ENCODE assay signal across 27 cellular contexts in genomic region chr5:68365894-68366293, GRCh38.
"Had no signal": no experiment of that assay in that cellular context is flagged by ENCODE, and none has a peak within 500 bp of the region (broad histone marks: within the 10 kb centered on the region; RNA-seq: fewer than 3 reads in every experiment).

No MANE protein-coding gene starts in this region.

- H3K4me1 ChIP-seq: colonic mucosa, gastrocnemius medialis, sigmoid colon, suprapubic skin, uterus had no signal

- H3K4me3 ChIP-seq: colonic mucosa, dorsolateral prefrontal cortex, esophagus squamous epithelium, gastrocnemius medialis, sigmoid colon, smooth muscle cell, stomach, suprapubic skin, transverse colon, uterus had no signal

- H3K27me3 Mint-ChIP-seq: effector memory CD8-positive, alpha-beta T cell; memory B cell; naive B cell; stimulated activated memory B cell treated with anti-CD40 and anti-IgM and Interleukin-4, amounts not matched to agents 10 μg/mL and 1 μg/mL and 100 μg/mL, for 72 hours had no signal

- H3K9me3 ChIP-seq: colonic mucosa, gastrocnemius medialis, transverse colon, uterus had no signal

- H3K36me3 Mint-ChIP-seq: memory B cell; stimulated activated memory B cell treated with anti-CD40 and anti-IgM and Interleukin-4, amounts not matched to agents 10 μg/mL and 1 μg/mL and 100 μg/mL, for 72 hours had no signal

- H3K27ac ChIP-seq: colonic mucosa, dorsolateral prefrontal cortex, esophagus squamous epithelium, gastrocnemius medialis, sigmoid colon, stomach, suprapubic skin, transverse colon, uterus had no signal

- H3K9me3 Mint-ChIP-seq: activated naive CD4-positive, alpha-beta T cell treated with anti-CD3 and anti-CD28 coated beads, Interleukin-2, amount 10 ng/mL, durations not matched to agents 7 days and 5 days; activated T-cell treated with anti-CD3 and anti-CD28 coated beads, Interleukin-2, amount 50 U/mL, for 72 hours; effector memory CD8-positive, alpha-beta T cell; memory B cell; stimulated activated memory B cell treated with anti-CD40 and anti-IgM and Interleukin-4, amounts not matched to agents 10 μg/mL and 1 μg/mL and 100 μg/mL, for 72 hours had no signal

- H3K4me2 ChIP-seq: smooth muscle cell had no signal

- DNase-seq: activated CD4-positive, alpha-beta T cell treated with anti-CD3 and anti-CD28 coated beads for 4 hours; activated CD4-positive, alpha-beta T cell treated with anti-CD3 and anti-CD28 coated beads, Interleukin-2, amount 50 U/mL, for 48 hours; activated CD4-positive, CD25-positive, alpha-beta regulatory T cell; activated effector memory CD4-positive, alpha-beta T cell treated with anti-CD3 and anti-CD28 coated beads, Interleukin-2, amount 50 U/mL, for 16 hours; activated naive CD4-positive, alpha-beta T cell treated with anti-CD3 and anti-CD28 coated beads, Interleukin-2, amount 10 ng/mL, durations not matched to agents 7 days and 5 days; activated T-cell treated with anti-CD3 and anti-CD28 coated beads, Interleukin-2, amount 50 U/mL, for 72 hours; colonic mucosa; dorsolateral prefrontal cortex; effector memory CD8-positive, alpha-beta T cell; esophagus squamous epithelium; gastrocnemius medialis; islet precursor cell; left colon; naive B cell; retina; sigmoid colon; stimulated activated CD4-positive, alpha-beta T cell treated with anti-CD3 and anti-CD28 coated beads, Interleukin-15, amount 100 ng/mL, for 24 hours; stomach; T1000; transverse colon; uterus had no signal

- H3K4me3 Mint-ChIP-seq: activated naive CD4-positive, alpha-beta T cell treated with anti-CD3 and anti-CD28 coated beads, Interleukin-2, amount 10 ng/mL, durations not matched to agents 7 days and 5 days; activated T-cell treated with anti-CD3 and anti-CD28 coated beads, Interleukin-2, amount 50 U/mL, for 72 hours; effector memory CD8-positive, alpha-beta T cell; memory B cell; naive B cell; stimulated activated memory B cell treated with anti-CD40 and anti-IgM and Interleukin-4, amounts not matched to agents 10 μg/mL and 1 μg/mL and 100 μg/mL, for 72 hours had no signal

- H3K27me3 ChIP-seq: colonic mucosa, dorsolateral prefrontal cortex, esophagus squamous epithelium, gastrocnemius medialis, sigmoid colon, stomach, suprapubic skin, transverse colon, uterus had no signal

- H3K36me3 ChIP-seq: colonic mucosa, esophagus squamous epithelium, gastrocnemius medialis, sigmoid colon, stomach, suprapubic skin, transverse colon, uterus had no signal

- H3K27ac Mint-ChIP-seq: activated naive CD4-positive, alpha-beta T cell treated with anti-CD3 and anti-CD28 coated beads, Interleukin-2, amount 10 ng/mL, durations not matched to agents 7 days and 5 days; activated T-cell treated with anti-CD3 and anti-CD28 coated beads, Interleukin-2, amount 50 U/mL, for 72 hours; effector memory CD8-positive, alpha-beta T cell; memory B cell; stimulated activated memory B cell treated with anti-CD40 and anti-IgM and Interleukin-4, amounts not matched to agents 10 μg/mL and 1 μg/mL and 100 μg/mL, for 72 hours had no signal

- ATAC-seq: activated T-cell treated with anti-CD3 and anti-CD28 coated beads, Interleukin-2, amount 50 U/mL, for 72 hours; effector memory CD8-positive, alpha-beta T cell; gastrocnemius medialis; left colon; stimulated activated memory B cell treated with anti-CD40 and anti-IgM and Interleukin-4, amounts not matched to agents 10 μg/mL and 1 μg/mL and 100 μg/mL, for 72 hours had no signal

- FAIRE-seq: bronchial epithelial cell, endothelial cell of umbilical vein had no signal
